9 cellular contexts compared by ENCODE assay signal in the genomic region with DNA sequence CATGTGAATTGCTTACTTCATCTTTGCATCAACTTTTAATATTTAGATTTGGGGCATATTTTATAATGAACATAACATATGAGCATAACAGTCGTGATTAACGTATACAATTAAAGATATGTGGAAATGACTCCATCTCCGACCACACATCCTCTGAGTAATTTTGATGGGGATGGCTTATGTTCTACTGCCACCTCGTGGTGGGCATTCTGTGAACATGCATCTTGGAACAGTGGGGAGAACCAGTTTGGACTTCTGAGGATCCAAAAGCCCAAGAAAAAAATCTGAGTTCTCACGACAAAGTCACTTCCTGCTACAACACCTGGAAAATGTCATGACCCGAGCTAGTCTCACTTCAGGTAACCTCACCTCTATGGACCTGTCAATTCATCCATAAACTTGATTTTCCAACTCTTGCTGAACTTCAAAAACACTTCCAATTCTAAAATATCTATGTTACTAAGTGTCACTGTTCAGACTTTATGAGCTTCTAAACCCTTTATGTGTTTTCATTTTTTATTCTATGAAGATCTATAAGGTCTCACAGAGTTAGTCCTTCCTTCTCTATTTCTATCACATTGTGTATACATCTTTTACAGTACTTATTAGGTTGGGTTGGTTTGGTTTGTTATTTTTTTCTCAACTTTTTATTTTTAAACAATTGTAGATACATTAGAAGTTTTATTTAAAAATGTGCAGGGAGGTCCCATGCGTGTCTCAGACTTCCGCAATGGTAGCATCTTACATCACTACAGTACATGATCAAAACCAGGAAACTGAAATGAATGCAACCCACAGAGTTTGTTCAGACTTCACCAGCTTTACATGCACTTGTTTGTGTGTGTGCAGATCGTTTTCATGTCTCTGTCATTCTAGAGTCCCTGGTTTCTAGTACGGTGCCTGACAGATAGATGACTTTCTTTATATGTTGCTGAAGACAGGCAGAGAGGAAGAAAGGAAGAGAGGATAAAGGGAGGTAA. TPM values are rescaled to one million over a fixed set of nuclear protein-coding genes. Genes with fewer than 3 reads are reported as not detected.
A peak's percentile ranks its signal among the peaks of the same experiment; 100 is the strongest.
DNase-seq lines count a peak whose midpoint lies in the region; ATAC-seq and TF ChIP-seq lines count a peak whose summit lies in the region.
"Had no signal": no experiment of that assay in that cellular context is flagged by ENCODE, and none has a peak within 500 bp of the region (broad histone marks: within the 10 kb centered on the region; RNA-seq: fewer than 3 reads in every experiment).

No MANE protein-coding gene starts in this region.

- no peak overlapping the region for H3K27ac ChIP-seq in C4-2B
- H3K27ac ChIP-seq in OCI-LY7 (ENCODE audit: low read depth, low read length, poor library complexity, severe bottlenecking), result no peak overlapping the region
- H3K27ac ChIP-seq in esophagus muscularis mucosa (replicated peaks in 1 of 4), result no peak overlapping the region

- peak; percentile 83 for TF ChIP-seq CTCF in C4-2B (conservative IDR thresholded peaks at IDR 0.05)
- TF ChIP-seq CTCF in OCI-LY7 (conservative IDR thresholded peaks at IDR 0.05; ENCODE audit: low read length), result peak; percentile 98
- TF ChIP-seq CTCF in esophagus muscularis mucosa (IDR thresholded peaks at IDR 0.05), result peak; percentile 79 to 82 (median 80)
- peak; percentile 94 to 97 (median 95) for TF ChIP-seq CTCF in nephron (IDR thresholded peaks at IDR 0.05; ENCODE audit: unreplicated experiment in 3 of 3)

- H3K36me3 Mint-ChIP-seq in nephron (ENCODE audit: low read depth), result no peaks in the 10 kb centered on the region
- H3K36me3 Mint-ChIP-seq: IgD-negative memory B cell had no signal

- H3K79me2 ChIP-seq in OCI-LY7 (ENCODE audit: insufficient read depth, low read depth, low read length), result no peaks in the 10 kb centered on the region

- CTCF ChIA-PET in OCI-LY7 (lab: Charles Lee; ENCODE audit: unreplicated experiment), result interaction anchor here (0.9 to 1.9 kb wide), 2 partner anchors 600 to 665 kb away, joined by 3 to 5 read pairs; no protein-coding TSS in a partner anchor

- peaks cover 43% of the 10 kb centered on the region for H3K27me3 Mint-ChIP-seq in nephron (ENCODE audit: low read depth)
- H3K27me3 Mint-ChIP-seq in stimulated activated naive CD8-positive, alpha-beta T cell treated with anti-CD3 and anti-CD28 coated beads, Interleukin-15, amount 100 ng/mL, for 72 hours, result peaks cover 38% of the 10 kb centered on the region

- no peaks in the 10 kb centered on the region for H3K4me1 Mint-ChIP-seq in nephron
- no peaks in the 10 kb centered on the region for H3K4me1 Mint-ChIP-seq in stimulated activated naive CD8-positive, alpha-beta T cell treated with anti-CD3 and anti-CD28 coated beads, Interleukin-15, amount 100 ng/mL, for 72 hours

- no peak overlapping the region for H3K27ac Mint-ChIP-seq in nephron
- no peak overlapping the region for H3K27ac Mint-ChIP-seq in stimulated activated naive CD8-positive, alpha-beta T cell treated with anti-CD3 and anti-CD28 coated beads, Interleukin-15, amount 100 ng/mL, for 72 hours
- H3K27ac Mint-ChIP-seq: IgD-negative memory B cell had no signal

- H3K4me3 Mint-ChIP-seq in nephron, result no peak overlapping the region
- no peak overlapping the region for H3K4me3 Mint-ChIP-seq in stimulated activated naive CD8-positive, alpha-beta T cell treated with anti-CD3 and anti-CD28 coated beads, Interleukin-15, amount 100 ng/mL, for 72 hours
- H3K4me3 Mint-ChIP-seq: IgD-negative memory B cell had no signal

- peak; percentile 79 for ATAC-seq in GM19395 (IDR thresholded peaks at IDR 0.05; ENCODE audit: unreplicated experiment)
- peak; percentile 89 for ATAC-seq in stimulated activated naive CD8-positive, alpha-beta T cell treated with anti-CD3 and anti-CD28 coated beads, Interleukin-15, amount 100 ng/mL, for 72 hours

- peaks cover 4% of the 10 kb centered on the region for H3K9me3 Mint-ChIP-seq in nephron
- no peaks in the 10 kb centered on the region for H3K9me3 Mint-ChIP-seq in stimulated activated naive CD8-positive, alpha-beta T cell treated with anti-CD3 and anti-CD28 coated beads, Interleukin-15, amount 100 ng/mL, for 72 hours
- H3K9me3 Mint-ChIP-seq: IgD-negative memory B cell had no signal

- H3K36me3 ChIP-seq in OCI-LY7 (ENCODE audit: insufficient read depth, low read length) (no peaks in the 10 kb centered on the region), esophagus muscularis mucosa (no peaks in the 10 kb centered on the region)

- DNase-seq in HUDEP-2 (lab: John Stamatoyannopoulos, UW; ENCODE audit: unreplicated experiment in 76 of 76) (peak in 52 of 76 experiments; percentile 3 to 69 (median 18)), OCI-LY7 (ENCODE audit: low spot score) (peak; percentile 73), activated T-cell treated with anti-CD3 and anti-CD28 coated beads for 1 hour (ENCODE audit: low read depth) (peak; percentile 62), esophagus muscularis mucosa (ENCODE audit: extremely low spot score) (peak; percentile 92)
- DNase-seq in stimulated activated naive CD8-positive, alpha-beta T cell treated with anti-CD3 and anti-CD28 coated beads, Interleukin-15, amount 100 ng/mL, for 72 hours, result peak; percentile 67 to 75

- intact Hi-C loops in OCI-LY7 (cut with micrococcal nuclease; ENCODE audit: unreplicated experiment) (loop anchor here (1.0 to 2.0 kb wide), 3 partner anchors 224 to 666 kb away; no protein-coding TSS in a partner anchor), esophagus muscularis mucosa (cut with DNase I) (loop anchor here (5.0 kb wide), 1 partner anchor 667 kb away; no protein-coding TSS in a partner anchor)

- no peak for TF ChIP-seq EP300 in esophagus muscularis mucosa (IDR thresholded peaks at IDR 0.05)

- peaks cover 0 to 7% (median 0%) of the 10 kb centered on the region in 4 donors for H3K27me3 ChIP-seq in esophagus muscularis mucosa

- H3K9me3 ChIP-seq in OCI-LY7 (ENCODE audit: low read length) (no peaks in the 10 kb centered on the region), esophagus muscularis mucosa (no peaks in the 10 kb centered on the region)

- 25% methylated on average over 10 of the region's 10 CpGs for WGBS in esophagus muscularis mucosa

- no TSS peak for BruUV-seq in OCI-LY7 (replicated peaks; lab: Mats Ljungman, UMichigan)

- no peaks in the 10 kb centered on the region for H3K9me2 ChIP-seq in OCI-LY7 (ENCODE audit: insufficient read depth, low read length)

- POLR2A ChIA-PET in OCI-LY7 (lab: Charles Lee), result interaction anchor here (0.5 to 0.7 kb wide), 2 partner anchors 445 to 727 kb away, joined by 3 read pairs; no protein-coding TSS in a partner anchor

- H3K4me2 ChIP-seq in OCI-LY7 (ENCODE audit: low read length), result no peak overlapping the region

- no peaks in the 10 kb centered on the region for H3K4me1 ChIP-seq in OCI-LY7 (ENCODE audit: insufficient read depth, low read length, poor library complexity, severe bottlenecking)
- H3K4me1 ChIP-seq in esophagus muscularis mucosa, result no peaks in the 10 kb centered on the region

- no peak overlapping the region; the same call in 1 of the 2 replicates for H2AFZ ChIP-seq in OCI-LY7 (ENCODE audit: low read length)

- no peak for TF ChIP-seq POLR2A in esophagus muscularis mucosa (IDR thresholded peaks at IDR 0.05; ENCODE audit: low read depth)

- H4K20me1 ChIP-seq in OCI-LY7 (ENCODE audit: insufficient read depth, low read length), result no peaks in the 10 kb centered on the region

- H3K4me3 ChIP-seq in OCI-LY7 (ENCODE audit: low read depth, low read length, poor library complexity, severe bottlenecking), result no peak overlapping the region
- no peak overlapping the region for H3K4me3 ChIP-seq in esophagus muscularis mucosa

RNA-seq across cellular contexts. Expression of gene STAB2, which starts 38.2 kb away (rescaled TPM):
- total RNA-seq in OCI-LY7 (2014; rRNA removed; shearing (Covaris generic)), result not detected in 2 replicates
- total RNA-seq in OCI-LY7 (2022) (not detected in 2 replicates), esophagus muscularis mucosa (under 1 TPM in 3 of 4 donors, not detected in 1; under 0.01 to 0.50 (median 0.29) TPM)

RNA-seq across cellular contexts. Expression of gene C12orf42, which starts 53.1 kb away (rescaled TPM):
- total RNA-seq in OCI-LY7 (2014; rRNA removed; shearing (Covaris generic)), result 0.72 and 1.2 TPM in 2 replicates
- total RNA-seq in OCI-LY7 (2022) (0.70 TPM in 1 of 2 replicates, not detected in the other), esophagus muscularis mucosa (not detected)

Comparison
In these comparisons a context has a peak if more than half of its experiments do, and no peak if none do; other contexts are left out.
1. DNase-seq: peak in every context shown above with its lines; median percentile 92 in esophagus muscularis mucosa; 73 in OCI-LY7; 71 in stimulated activated naive CD8-positive, alpha-beta T cell treated with anti-CD3 and anti-CD28 coated beads, Interleukin-15, amount 100 ng/mL, for 72 hours; 62 in activated T-cell treated with anti-CD3 and anti-CD28 coated beads for 1 hour; 18 in HUDEP-2.